ENCODE assay signal across 8 cellular contexts in genomic region chr2:38835015-38835601, GRCh38. TPM values are rescaled to one million over a fixed set of nuclear protein-coding genes. Genes with fewer than 3 reads are reported as not detected.
A peak's percentile ranks its signal among the peaks of the same experiment; 100 is the strongest.
DNase-seq lines count a peak whose midpoint lies in the region; ATAC-seq and TF ChIP-seq lines count a peak whose summit lies in the region.

No MANE protein-coding gene starts in this region.

- POLR2A ChIA-PET in AG04450 (lab: Yijun Ruan, JAX), result interaction anchor here (3.8 kb wide), 1 partner anchor 85 kb away, joined by 20 read pairs; the partner anchor contains the start of gene SRSF7
- POLR2A ChIA-PET in Panc1 (lab: Charles Lee), result interaction anchor here (0.6 kb wide), 1 partner anchor 224 kb away, joined by 3 read pairs; no protein-coding TSS in a partner anchor

- no peak; the same call in 1 of the 2 replicates for ATAC-seq in Panc1
- no peak for ATAC-seq in HG03460 (IDR thresholded peaks at IDR 0.05; ENCODE audit: unreplicated experiment)
- ATAC-seq in GM21717 (IDR thresholded peaks at IDR 0.05; ENCODE audit: unreplicated experiment), result no peak

- H3K4me1 ChIP-seq in Panc1 (ENCODE audit: control insufficient read depth, insufficient read depth, low read length) (no peaks in the 10 kb centered on the region), uterus (no peaks in the 10 kb centered on the region)

- no peak for TF ChIP-seq POLR2A in uterus (IDR thresholded peaks at IDR 0.05)

- TF ChIP-seq CTCF in AG04450 (IDR thresholded peaks at IDR 0.05; ENCODE audit: low read depth, low read length) (peak; percentile 50), GM12875 (IDR thresholded peaks at IDR 0.05; ENCODE audit: borderline replicate concordance, insufficient read depth, low read depth, low read length) (peak; percentile 16; the same call in 1 of the 2 replicates), Panc1 (IDR thresholded peaks at IDR 0.05) (peak; percentile 75), fibroblast of pulmonary artery (IDR thresholded peaks at IDR 0.05; ENCODE audit: low read length, missing control alignments) (peak; percentile 42), uterus (IDR thresholded peaks at IDR 0.05) (peak in 1 of 4 experiments; percentile 13)

- CTCF ChIA-PET in AG04450 (lab: Charles Lee), result interaction anchor here (0.6 to 1.8 kb wide), 11 partner anchors 8 to 394 kb away, joined by 3 to 8 read pairs (median 3); partner anchors contain the start of genes DHX57 and MORN2
- CTCF ChIA-PET in Panc1 (lab: Charles Lee), result no interaction called here

- H3K27ac ChIP-seq in AG04450 (ENCODE audit: low read depth, low read length) (no peak overlapping the region), Panc1 (ENCODE audit: low read length) (no peak overlapping the region), uterus (no peak overlapping the region)

- H3K9me3 ChIP-seq in AG04450 (ENCODE audit: control insufficient read depth, insufficient read depth, low read length), result no peaks in the 10 kb centered on the region
- no peaks in the 10 kb centered on the region for H3K9me3 ChIP-seq in Panc1 (ENCODE audit: control insufficient read depth, insufficient read depth, low read depth, low read length)
- no peaks in the 10 kb centered on the region for H3K9me3 ChIP-seq in uterus

- in situ Hi-C loops in Panc1 (cut with HindIII; ENCODE audit: low pct_unique_long_range_greater_than_20kb, low sequenced_read_pairs), result no loop called here

- H3K27me3 ChIP-seq in AG04450 (ENCODE audit: control insufficient read depth, insufficient read depth, low read length) (no peaks in the 10 kb centered on the region), Panc1 (ENCODE audit: control insufficient read depth, insufficient read depth, low read length) (no peaks in the 10 kb centered on the region), uterus (no peaks in the 10 kb centered on the region)

- no peaks in the 10 kb centered on the region for H3K36me3 ChIP-seq in Panc1 (ENCODE audit: control insufficient read depth, insufficient read depth, low read length)
- no peaks in the 10 kb centered on the region for H3K36me3 ChIP-seq in uterus

- no TSS peak for BruUV-seq in Panc1 (replicated peaks; lab: Mats Ljungman, UMichigan)

- DNase-seq in AG04450 (ENCODE audit: low read depth, low spot score) (no peak), Panc1 (ENCODE audit: low read depth, low spot score) (no peak), fibroblast of pulmonary artery (ENCODE audit: low read depth) (peak; percentile 31), HuH-7.5 (ENCODE audit: low spot score) (no peak), uterus (no peak)

- no peak overlapping the region for H3K4me3 ChIP-seq in AG04450 (ENCODE audit: low read depth, low read length)
- H3K4me3 ChIP-seq in GM12875 (ENCODE audit: low read depth, low read length), result no peak overlapping the region
- no peak overlapping the region for H3K4me3 ChIP-seq in Panc1 (ENCODE audit: low read depth in 2 of 2, low read length in 2 of 2)
- no peak overlapping the region for H3K4me3 ChIP-seq in fibroblast of pulmonary artery (replicated peaks; ENCODE audit: low read depth, low read length)
- H3K4me3 ChIP-seq in uterus, result no peak overlapping the region

- intact Hi-C loops in Panc1 (cut with micrococcal nuclease; ENCODE audit: unreplicated experiment), result no loop called here
- intact Hi-C loops in uterus (cut with DNase I; ENCODE audit: low total_unique reads), result no loop called here

RNA-seq across cellular contexts. Expression of gene DHX57, which starts 40.6 kb away (rescaled TPM):
- polyA plus RNA-seq in AG04450 (2011; rRNA removed), result 19.6 and 23.3 TPM in 2 replicates
- 25.8 and 27.6 TPM in 2 replicates for polyA minus RNA-seq in AG04450 (2011; rRNA and poly(A)+ RNA removed)
- total RNA-seq in Panc1 (2021; ENCODE audit: unreplicated experiment), result 20.6 TPM
- 18.0 TPM for polyA plus RNA-seq in Panc1 (2012; ENCODE audit: insufficient read length)
- 10 to 100 TPM in 3 of 4 donors, 1 to 10 TPM in 1; 5.3 to 31.2 (median 18.6) TPM for total RNA-seq in uterus

RNA-seq across cellular contexts. Expression of gene MORN2, which starts 40.7 kb away (rescaled TPM):
- polyA plus RNA-seq in AG04450 (2011; rRNA removed), result 24.9 and 34.8 TPM in 2 replicates
- polyA minus RNA-seq in AG04450 (2011; rRNA and poly(A)+ RNA removed), result 4.1 and 5.1 TPM in 2 replicates
- total RNA-seq in Panc1 (2021; ENCODE audit: unreplicated experiment), result 10.1 TPM
- polyA plus RNA-seq in Panc1 (2012; ENCODE audit: insufficient read length), result 10.1 TPM
- total RNA-seq in uterus, result 10 to 100 TPM in 2 of 4 donors, 1 to 10 TPM in 2; 2.0 to 16.3 (median 10.6) TPM

RNA-seq across cellular contexts. Expression of gene ARHGEF33, which starts 54.6 kb away (rescaled TPM):
- polyA plus RNA-seq in AG04450 (2011; rRNA removed), result 0.32 and 0.36 TPM in 2 replicates
- polyA minus RNA-seq in AG04450 (2011; rRNA and poly(A)+ RNA removed), result 0.23 and 0.39 TPM in 2 replicates
- total RNA-seq in Panc1 (2021; ENCODE audit: unreplicated experiment), result 0.41 TPM
- polyA plus RNA-seq in Panc1 (2012; ENCODE audit: insufficient read length), result 0.71 TPM
- total RNA-seq in uterus, result 1 to 10 TPM in 3 of 4 donors, under 1 TPM in 1; 0.88 to 5.9 (median 2.2) TPM

RNA-seq across cellular contexts. Expression of gene GEMIN6, which starts 57.1 kb away (rescaled TPM):
- polyA plus RNA-seq in AG04450 (2011; rRNA removed), result 12.6 and 16.3 TPM in 2 replicates
- 4.0 and 6.0 TPM in 2 replicates for polyA minus RNA-seq in AG04450 (2011; rRNA and poly(A)+ RNA removed)
- total RNA-seq in Panc1 (2021; ENCODE audit: unreplicated experiment) (24.6 TPM), uterus (10 to 100 TPM in 1 of 4 donors, 1 to 10 TPM in 3; 1.8 to 11.9 (median 5.4) TPM)
- 10.8 TPM for polyA plus RNA-seq in Panc1 (2012; ENCODE audit: insufficient read length)
